Comparison of ENCODE assay signal across 8 cellular contexts in the genomic region with DNA sequence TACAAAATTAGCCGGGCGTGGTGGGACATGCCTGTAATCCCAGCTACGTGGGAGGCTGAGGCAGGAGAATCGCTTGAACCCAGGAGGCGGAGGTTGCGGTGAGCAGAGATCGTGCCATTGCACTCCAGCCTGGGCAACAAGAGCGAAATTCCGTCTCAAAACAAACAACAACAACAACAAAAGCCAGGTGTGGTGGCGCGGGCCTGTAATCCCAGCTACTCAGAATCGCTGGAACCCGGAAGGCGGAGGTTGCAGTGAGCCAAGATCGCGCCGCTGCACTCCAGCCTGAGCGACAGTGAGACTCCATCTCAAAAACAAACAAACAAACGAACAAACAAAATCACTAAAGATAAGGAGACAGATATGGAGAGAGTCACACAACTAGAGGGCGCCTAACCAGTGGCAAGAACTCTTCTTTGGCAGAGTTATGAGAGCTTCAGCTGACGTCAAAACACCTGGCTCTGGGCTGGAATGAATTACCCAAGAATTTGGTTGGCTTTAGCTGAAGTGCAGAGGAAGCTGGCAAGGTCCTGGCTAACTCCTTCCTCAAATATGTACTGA. TPM values are rescaled to one million over a fixed set of nuclear protein-coding genes. Genes with fewer than 3 reads are reported as not detected.
DNase-seq lines count a peak whose midpoint lies in the region; ATAC-seq and TF ChIP-seq lines count a peak whose summit lies in the region.
"Not testable (repeated sequence)": the region's sequence is repeated elsewhere in the genome, so short reads cannot be mapped to it uniquely, and the experiment has no call there.
"Had no signal": no experiment of that assay in that cellular context is flagged by ENCODE, and none has a peak within 500 bp of the region (broad histone marks: within the 10 kb centered on the region; RNA-seq: fewer than 3 reads in every experiment).

No MANE protein-coding gene starts in this region.

- H4K5ac ChIP-seq in IMR-90 (ENCODE audit: low read depth, low read length) = not testable (repeated sequence)

- intact Hi-C loops in IMR-90 (cut with micrococcal nuclease) = not testable (repeated sequence)

- H3K9me3 ChIP-seq in IMR-90 (ENCODE audit: control insufficient read depth, insufficient read depth, low read length) = not testable (repeated sequence)

- CTCF ChIA-PET in IMR-90 (lab: Yijun Ruan, JAX) = interaction anchor here (0.8 kb wide), 1 partner anchor 187 kb away, joined by 4 read pairs; no protein-coding TSS in a partner anchor

- not testable (repeated sequence) for H3K18ac ChIP-seq in IMR-90 (ENCODE audit: low read depth, low read length)

- H3K27ac ChIP-seq in IMR-90 (ENCODE audit: insufficient read depth, low read length) = not testable (repeated sequence)

- H2BK120ac ChIP-seq in IMR-90 (ENCODE audit: low read depth, low read length) = not testable (repeated sequence)

- BruUV-seq in IMR-90 (replicated peaks; lab: Mats Ljungman, UMichigan) = not testable (repeated sequence)

- DNase-seq in EL (peak; percentile 26), IMR-90 (peak; percentile 18), NCI-H526 (lab: John Stamatoyannopoulos, UW) (peak; percentile 25 to 47), astrocyte of the hippocampus (ENCODE audit: low read depth, low spot score) (peak; percentile 16), fibroblast of villous mesenchyme (ENCODE audit: low read depth) (peak; percentile 39)

- H3K9me3 Mint-ChIP-seq in T-helper 1 cell treated with Interleukin-12 subunit alpha and Interleukin-12 subunit beta and Interleukin-4 antibody, amounts not matched to agents 30 μg/mL and 1 μg/mL, for 36 hours; nephron: not testable (repeated sequence)

- H3K4me1 ChIP-seq in IMR-90 (ENCODE audit: control insufficient read depth, insufficient read depth, low read length) = not testable (repeated sequence)

- not testable (repeated sequence) for H3K4me2 ChIP-seq in IMR-90 (ENCODE audit: low read depth, low read length)

- H2AK5ac ChIP-seq in IMR-90 (ENCODE audit: low read depth, low read length) = not testable (repeated sequence)

- not testable (repeated sequence) for H3K36me3 ChIP-seq in IMR-90 (ENCODE audit: control insufficient read depth, insufficient read depth, low read length)

- not testable (repeated sequence) for H2BK20ac ChIP-seq in IMR-90 (ENCODE audit: low read depth, low read length)

- TF ChIP-seq RAD21 in IMR-90 (IDR thresholded peaks at IDR 0.05; ENCODE audit: low read length) = not testable (repeated sequence)

- not testable (repeated sequence) for H4K20me1 ChIP-seq in IMR-90 (ENCODE audit: insufficient read depth, low read length)

- not testable (repeated sequence) for H2BK5ac ChIP-seq in IMR-90 (ENCODE audit: low read depth, low read length, poor library complexity, severe bottlenecking)

- H3K9me1 ChIP-seq in IMR-90 (ENCODE audit: insufficient read depth, low read length) = not testable (repeated sequence)

- H3K4me3 ChIP-seq in IMR-90 (ENCODE audit: insufficient read depth, low read depth, low read length) = not testable (repeated sequence)
- H3K4me3 ChIP-seq in fibroblast of villous mesenchyme (ENCODE audit: low read depth, low read length) = peak overlapping the region; percentile 100

- dilution Hi-C loops in IMR-90 (cut with HindIII; ENCODE audit: low sequenced_read_pairs, unreplicated experiment) = not testable (repeated sequence)

- TF ChIP-seq POLR2A in IMR-90 (IDR thresholded peaks at IDR 0.05; ENCODE audit: low read depth, low read length) = not testable (repeated sequence)

- H3K27me3 ChIP-seq in IMR-90 (ENCODE audit: control insufficient read depth, insufficient read depth, low read length) = not testable (repeated sequence)

- peaks cover 11 to 37% of the 10 kb centered on the region in 2 experiments; a peak in 3 of 4 replicates for H3K79me1 ChIP-seq in IMR-90 (ENCODE audit: low read depth in 1 of 2, low read length in 2 of 2)

- H2BK15ac ChIP-seq in IMR-90 (ENCODE audit: low read depth, low read length) = not testable (repeated sequence)

- not testable (repeated sequence) for H2AK9ac ChIP-seq in IMR-90 (replicated peaks; ENCODE audit: low read depth, low read length, poor library complexity)

- H3K14ac ChIP-seq in IMR-90 (replicated peaks; ENCODE audit: low read depth, low read length) = not testable (repeated sequence)

- H3K4ac ChIP-seq in IMR-90 (ENCODE audit: low read depth, low read length) = not testable (repeated sequence)

- H3K4me3 Mint-ChIP-seq in T-helper 1 cell treated with Interleukin-12 subunit alpha and Interleukin-12 subunit beta and Interleukin-4 antibody, amounts not matched to agents 30 μg/mL and 1 μg/mL, for 36 hours = peak overlapping the region; percentile 99
- H3K4me3 Mint-ChIP-seq in nephron = peak overlapping the region; percentile 63 to 99 (median 98)

- H3K56ac ChIP-seq in IMR-90 (ENCODE audit: extremely low read depth, insufficient read depth, low read length) = not testable (repeated sequence)

- not testable (repeated sequence) for H3K9ac ChIP-seq in IMR-90 (ENCODE audit: low read depth, low read length)

- not testable (repeated sequence) for TF ChIP-seq CTCF in IMR-90 (conservative IDR thresholded peaks at IDR 0.05; ENCODE audit: low read depth, low read length); nephron (IDR thresholded peaks at IDR 0.05; ENCODE audit: unreplicated experiment in 3 of 3)
- peak; percentile 8 for TF ChIP-seq CTCF in fibroblast of villous mesenchyme (IDR thresholded peaks at IDR 0.05; ENCODE audit: insufficient read depth, low read depth, low read length)

- H2AFZ ChIP-seq in IMR-90 (replicated peaks; ENCODE audit: low read length, poor library complexity) = not testable (repeated sequence)

- not testable (repeated sequence) for H3K23ac ChIP-seq in IMR-90 (ENCODE audit: low read depth, low read length)

- not testable (repeated sequence) for ATAC-seq in IMR-90 (ENCODE audit: low read depth)

- H4K8ac ChIP-seq in IMR-90 (ENCODE audit: low read depth in 2 of 2, low read length in 2 of 2) = peak overlapping the region in 1 of 2 experiments; percentile 88; a peak in 2 of 4 replicates

- not testable (repeated sequence) for H3K27me3 Mint-ChIP-seq in T-helper 1 cell treated with Interleukin-12 subunit alpha and Interleukin-12 subunit beta and Interleukin-4 antibody, amounts not matched to agents 30 μg/mL and 1 μg/mL, for 36 hours (ENCODE audit: low read depth); nephron (ENCODE audit: low read depth)

- not testable (repeated sequence) for H4K91ac ChIP-seq in IMR-90 (ENCODE audit: insufficient read depth, low read depth, low read length)

- H3K27ac Mint-ChIP-seq in T-helper 1 cell treated with Interleukin-12 subunit alpha and Interleukin-12 subunit beta and Interleukin-4 antibody, amounts not matched to agents 30 μg/mL and 1 μg/mL, for 36 hours = peak overlapping the region; percentile 4
- peak overlapping the region in 2 of 3 experiments; percentile 40 to 57 for H3K27ac Mint-ChIP-seq in nephron

- H3K4me1 Mint-ChIP-seq in T-helper 1 cell treated with Interleukin-12 subunit alpha and Interleukin-12 subunit beta and Interleukin-4 antibody, amounts not matched to agents 30 μg/mL and 1 μg/mL, for 36 hours (ENCODE audit: low read depth) = peaks cover 22% of the 10 kb centered on the region
- peaks cover 29% of the 10 kb centered on the region for H3K4me1 Mint-ChIP-seq in nephron

- in situ Hi-C loops in IMR-90 (cut with MboI; ENCODE audit: low sequenced_read_pairs) = not testable (repeated sequence)

- 61% methylated on average over 3 of the region's 21 CpGs; no CpG with 5 or more reads in 1 of the 2 experiments for WGBS in IMR-90 (ENCODE audit: extremely low coverage in 2 of 2, insufficient read length in 1 of 2), 2 experiments

- POLR2A ChIA-PET in IMR-90 (lab: Charles Lee; ENCODE audit: unreplicated experiment) = not testable (repeated sequence)

- H3K36me3 Mint-ChIP-seq in T-helper 1 cell treated with Interleukin-12 subunit alpha and Interleukin-12 subunit beta and Interleukin-4 antibody, amounts not matched to agents 30 μg/mL and 1 μg/mL, for 36 hours (ENCODE audit: low read depth); nephron (ENCODE audit: low read depth): not testable (repeated sequence)

RNA-seq across cellular contexts. Expression of gene CCDC43, which starts 1.2 kb away (rescaled TPM):
- total RNA-seq in IMR-90 (2012; rRNA removed) (20.8 and 46.4 TPM in 2 replicates), fibroblast of villous mesenchyme (32.5 and 52.2 TPM in 2 replicates)
- polyA plus RNA-seq in IMR-90 (2012; rRNA removed) = 9.3 and 11.3 TPM in 2 replicates
- 2.6 and 3.5 TPM in 2 replicates for polyA plus RNA-seq in IMR-90 (2012; cell fraction: cytosol; rRNA removed)
- polyA plus RNA-seq in IMR-90 (2012; cell fraction: nucleus; rRNA removed; ENCODE audit: low replicate concordance) = 1.7 and 11.2 TPM in 2 replicates

RNA-seq across cellular contexts. Expression of gene DBF4B, which starts 17.6 kb away (rescaled TPM):
- total RNA-seq in IMR-90 (2012; rRNA removed) (3.6 TPM in 2 replicates), fibroblast of villous mesenchyme (4.2 and 7.8 TPM in 2 replicates)
- polyA plus RNA-seq in IMR-90 (2012; rRNA removed) = 10.2 and 10.7 TPM in 2 replicates
- 4.1 and 4.7 TPM in 2 replicates for polyA plus RNA-seq in IMR-90 (2012; cell fraction: cytosol; rRNA removed)
- polyA plus RNA-seq in IMR-90 (2012; cell fraction: nucleus; rRNA removed; ENCODE audit: low replicate concordance) = 24.8 and 38.2 TPM in 2 replicates

RNA-seq across cellular contexts. Expression of gene MEIOC, which starts 34.6 kb away (rescaled TPM):
- total RNA-seq in IMR-90 (2012; rRNA removed) = 0.28 and 0.36 TPM in 2 replicates
- 0.27 and 0.37 TPM in 2 replicates for polyA plus RNA-seq in IMR-90 (2012; rRNA removed)
- polyA plus RNA-seq in IMR-90 (2012; cell fraction: cytosol; rRNA removed) = 0.32 and 0.90 TPM in 2 replicates
- polyA plus RNA-seq in IMR-90 (2012; cell fraction: nucleus; rRNA removed; ENCODE audit: low replicate concordance) = 0.23 and 0.31 TPM in 2 replicates
- total RNA-seq in fibroblast of villous mesenchyme = under 0.01 and 0.43 TPM in 2 replicates
- total RNA-seq: pancreas had no signal
- polyA plus RNA-seq: pancreas had no signal
